In genomic region chr22:30609260-30610185, GRCh38 we compare ENCODE assay signal across 8 cellular contexts. TPM values are rescaled to one million over a fixed set of nuclear protein-coding genes. Genes with fewer than 3 reads are reported as not detected.
DNase-seq lines count a peak whose midpoint lies in the region; ATAC-seq lines count a peak whose summit lies in the region.

No MANE protein-coding gene starts in this region.

- peak overlapping the region; percentile 55; the same call in 1 of the 2 replicates for H3K27ac ChIP-seq in HUES64 (ENCODE audit: low read depth, low read length)
- peak overlapping the region in 19 of 21 experiments; percentile 10 to 81 (median 55) for H3K27ac ChIP-seq in skin epidermis

- peak overlapping the region; percentile 40; the same call in 1 of the 2 replicates for H3K9ac ChIP-seq in HUES64 (ENCODE audit: low read depth, low read length)

- DNase-seq in activated CD4-positive, CD25-positive, alpha-beta regulatory T cell (lab: John Stamatoyannopoulos, UW): no peak
- peak; percentile 42 to 46 for DNase-seq in activated T-cell treated with anti-CD3 and anti-CD28 coated beads, Interleukin-2, amount 50 U/mL, for 72 hours
- DNase-seq in left ventricle myocardium superior (peak; percentile 35), NCI-H1417 (lab: John Stamatoyannopoulos, UW) (no peak)

- H3K4me3 ChIP-seq in HUES64 (ENCODE audit: low read length) (no peak overlapping the region), skin epidermis (no peak overlapping the region)

- no peak overlapping the region for H3K27ac Mint-ChIP-seq in activated T-cell treated with anti-CD3 and anti-CD28 coated beads, Interleukin-2, amount 50 U/mL, for 72 hours

- peaks cover 37% of the 10 kb centered on the region for H3K4me1 ChIP-seq in HUES64 (ENCODE audit: insufficient read depth, low read length)

- intact Hi-C loops in left ventricle myocardium superior (cut with micrococcal nuclease): no loop called here

- no peaks in the 10 kb centered on the region for H3K27me3 Mint-ChIP-seq in activated T-cell treated with anti-CD3 and anti-CD28 coated beads, Interleukin-2, amount 50 U/mL, for 72 hours (ENCODE audit: low read depth)

- ATAC-seq in activated CD4-positive, CD25-positive, alpha-beta regulatory T cell treated with anti-CD3 and anti-CD28 coated beads, Interleukin-2, amount 50 U/mL, for 24 hours: peak; percentile 42 to 52
- peak; percentile 64 to 72 for ATAC-seq in activated T-cell treated with anti-CD3 and anti-CD28 coated beads, Interleukin-2, amount 50 U/mL, for 72 hours (replicated peaks in 1 of 2)
- peak; percentile 53 for ATAC-seq in left ventricle myocardium superior
- no peak for ATAC-seq in GM18868 (IDR thresholded peaks at IDR 0.05; ENCODE audit: unreplicated experiment)

- H3K4me3 Mint-ChIP-seq in activated T-cell treated with anti-CD3 and anti-CD28 coated beads, Interleukin-2, amount 50 U/mL, for 72 hours: peak overlapping the region; percentile 0 to 57

- H3K27me3 ChIP-seq in HUES64 (ENCODE audit: insufficient read depth, low read length): no peaks in the 10 kb centered on the region

- no peaks in the 10 kb centered on the region for H3K9me3 Mint-ChIP-seq in activated T-cell treated with anti-CD3 and anti-CD28 coated beads, Interleukin-2, amount 50 U/mL, for 72 hours

- peaks cover 40% of the 10 kb centered on the region for H3K36me3 ChIP-seq in HUES64 (ENCODE audit: insufficient read depth, low read length)

- peaks cover 46% of the 10 kb centered on the region for H3K4me1 Mint-ChIP-seq in activated T-cell treated with anti-CD3 and anti-CD28 coated beads, Interleukin-2, amount 50 U/mL, for 72 hours (ENCODE audit: low read depth)

- no peaks in the 10 kb centered on the region for H3K9me3 ChIP-seq in HUES64 (ENCODE audit: insufficient read depth, low read depth, low read length)

- H3K36me3 Mint-ChIP-seq in activated T-cell treated with anti-CD3 and anti-CD28 coated beads, Interleukin-2, amount 50 U/mL, for 72 hours (ENCODE audit: insufficient read depth in 2 of 2): no peaks in the 10 kb centered on the region

- WGBS in HUES64: 72% methylated on average over 17 of the region's 17 CpGs

RNA-seq across cellular contexts. Expression of gene TCN2, which starts 2.5 kb away (rescaled TPM):
- 40.7 TPM for polyA plus RNA-seq in HUES64 (2013, experiment 1 of 2)
- polyA plus RNA-seq in HUES64 (2013, experiment 2 of 2): 47.7 TPM
- 1 to 10 TPM in 1 of 2 donors, under 1 TPM in 1; 0.44 to 1.3 TPM for total RNA-seq in activated T-cell treated with anti-CD3 and anti-CD28 coated beads, Interleukin-2, amount 50 U/mL, for 72 hours
- 14.6 TPM for total RNA-seq in left ventricle myocardium superior

RNA-seq across cellular contexts. Expression of gene PES1, which starts 17.8 kb away (rescaled TPM):
- 89.2 TPM for polyA plus RNA-seq in HUES64 (2013, experiment 1 of 2)
- polyA plus RNA-seq in HUES64 (2013, experiment 2 of 2): 75.0 TPM
- total RNA-seq in activated T-cell treated with anti-CD3 and anti-CD28 coated beads, Interleukin-2, amount 50 U/mL, for 72 hours: 10 to 100 TPM; 75.7 to 90.4 TPM
- 21.6 TPM for total RNA-seq in left ventricle myocardium superior

RNA-seq across cellular contexts. Expression of gene SLC35E4, which starts 26.1 kb away (rescaled TPM):
- 3.3 TPM for polyA plus RNA-seq in HUES64 (2013, experiment 1 of 2)
- polyA plus RNA-seq in HUES64 (2013, experiment 2 of 2): 2.6 TPM
- total RNA-seq in activated T-cell treated with anti-CD3 and anti-CD28 coated beads, Interleukin-2, amount 50 U/mL, for 72 hours: 1 to 10 TPM; 6.6 to 8.8 TPM
- total RNA-seq in left ventricle myocardium superior: 3.1 TPM

RNA-seq across cellular contexts. Expression of gene GAL3ST1, which starts 35.1 kb away (rescaled TPM):
- polyA plus RNA-seq in HUES64 (2013, experiment 1 of 2): 6.3 TPM
- 10.3 TPM for polyA plus RNA-seq in HUES64 (2013, experiment 2 of 2)
- total RNA-seq in activated T-cell treated with anti-CD3 and anti-CD28 coated beads, Interleukin-2, amount 50 U/mL, for 72 hours: 1 to 10 TPM; 1.1 to 1.7 TPM
- total RNA-seq in left ventricle myocardium superior: 0.57 TPM

RNA-seq across cellular contexts. Expression of gene DUSP18, which starts 58.2 kb away (rescaled TPM):
- polyA plus RNA-seq in HUES64 (2013, experiment 1 of 2): 1.1 TPM
- 2.2 TPM for polyA plus RNA-seq in HUES64 (2013, experiment 2 of 2)
- total RNA-seq in activated T-cell treated with anti-CD3 and anti-CD28 coated beads, Interleukin-2, amount 50 U/mL, for 72 hours: 10 to 100 TPM in 1 of 2 donors, 1 to 10 TPM in 1; 9.7 to 14.3 TPM
- 2.5 TPM for total RNA-seq in left ventricle myocardium superior

Comparison
In these comparisons a context has a peak if more than half of its experiments do, and no peak if none do; other contexts are left out.
1. DNase-seq: peak in activated T-cell treated with anti-CD3 and anti-CD28 coated beads, Interleukin-2, amount 50 U/mL, for 72 hours (2 of 2) and left ventricle myocardium superior (single experiment); none in activated CD4-positive, CD25-positive, alpha-beta regulatory T cell (0 of 4) and NCI-H1417 (0 of 3).